8 cellular contexts compared by ENCODE assay signal in the genomic region with DNA sequence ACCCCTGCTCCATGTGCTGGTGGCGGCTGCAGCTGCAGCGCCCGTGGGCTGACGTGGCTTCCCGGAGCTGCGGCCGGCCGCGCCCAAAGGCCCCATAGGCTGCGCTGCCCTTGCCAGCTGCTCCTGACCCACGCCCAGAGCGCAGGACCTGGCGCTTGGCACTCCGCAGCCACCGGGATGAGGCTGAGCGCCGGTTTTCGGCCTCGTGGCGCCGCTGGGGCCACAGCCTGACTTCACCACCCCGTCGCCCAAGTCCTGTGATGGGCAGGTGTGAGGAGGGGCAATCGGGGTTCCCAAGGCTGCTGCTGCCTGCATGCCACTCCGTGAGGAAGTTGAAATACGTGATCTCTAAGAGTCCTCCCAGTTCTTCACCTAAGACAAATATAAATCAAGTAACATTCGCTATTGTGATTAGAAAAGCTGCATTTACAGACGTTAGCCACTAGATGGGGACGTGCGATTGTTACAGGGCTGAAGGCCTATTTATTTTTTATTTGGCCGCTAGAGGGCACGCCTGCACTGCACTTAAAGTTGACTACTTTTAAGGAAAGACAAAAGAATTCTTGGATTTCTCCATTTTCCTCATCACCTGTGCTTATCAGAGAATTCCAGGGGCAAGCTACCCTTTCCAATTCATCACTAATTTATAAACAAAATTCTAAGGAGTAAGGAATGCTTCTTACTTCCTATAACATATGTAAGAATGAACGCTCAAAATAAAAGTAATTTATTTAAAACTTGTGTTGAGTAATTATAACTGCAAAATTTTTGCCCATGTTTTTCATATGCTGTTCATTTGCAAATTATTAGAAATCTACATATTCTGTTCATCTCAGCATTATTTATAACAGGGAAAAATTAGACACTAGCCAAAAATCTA. TPM values are rescaled to one million over a fixed set of nuclear protein-coding genes. Genes with fewer than 3 reads are reported as not detected.
DNase-seq lines count a peak whose midpoint lies in the region; ATAC-seq and TF ChIP-seq lines count a peak whose summit lies in the region.
"Not testable (repeated sequence)": the region's sequence is repeated elsewhere in the genome, so short reads cannot be mapped to it uniquely, and the experiment has no call there.

No MANE protein-coding gene starts in this region.

- DNase-seq in AG20443 (ENCODE audit: low spot score) (peak; percentile 37), T follicular helper cell (ENCODE audit: low read depth) (peak; percentile 67), foreskin fibroblast (peak; percentile 59 to 85)
- peak; percentile 65 for DNase-seq in activated naive CD8-positive, alpha-beta T cell treated with anti-CD3 and anti-CD28 coated beads for 36 hours
- DNase-seq in stimulated activated CD4-positive, alpha-beta T cell treated with anti-CD3 and anti-CD28 coated beads, TNF-alpha, amount 100 ng/mL, for 1 hour (ENCODE audit: low read depth in 3 of 3, low spot score in 1 of 3) = peak; percentile 41 to 52 (median 46)

- not testable (repeated sequence) for H3K27me3 Mint-ChIP-seq in activated naive CD8-positive, alpha-beta T cell treated with anti-CD3 and anti-CD28 coated beads for 36 hours

- H3K9me3 Mint-ChIP-seq in activated naive CD8-positive, alpha-beta T cell treated with anti-CD3 and anti-CD28 coated beads for 36 hours = not testable (repeated sequence)

- H3K36me3 Mint-ChIP-seq in activated naive CD8-positive, alpha-beta T cell treated with anti-CD3 and anti-CD28 coated beads for 36 hours = not testable (repeated sequence)

- not testable (repeated sequence) for H3K4me1 ChIP-seq in mucosa of stomach (ENCODE audit: control insufficient read depth, insufficient read depth, low read length)

- H3K4me1 Mint-ChIP-seq in activated naive CD8-positive, alpha-beta T cell treated with anti-CD3 and anti-CD28 coated beads for 36 hours = not testable (repeated sequence)

- peak overlapping the region; percentile 93 for H3K9ac ChIP-seq in mucosa of stomach (ENCODE audit: low read length)

- peak overlapping the region; percentile 73 for H3K4me3 Mint-ChIP-seq in activated naive CD8-positive, alpha-beta T cell treated with anti-CD3 and anti-CD28 coated beads for 36 hours

- peak; percentile 79 for TF ChIP-seq CTCF in foreskin fibroblast (IDR thresholded peaks at IDR 0.05; ENCODE audit: low read depth, low read length)

- peak overlapping the region; percentile 84 for H3K27ac Mint-ChIP-seq in activated naive CD8-positive, alpha-beta T cell treated with anti-CD3 and anti-CD28 coated beads for 36 hours

- not testable (repeated sequence) for H3K36me3 ChIP-seq in mucosa of stomach (ENCODE audit: control insufficient read depth, insufficient read depth, low read length)

- H3K4me3 ChIP-seq in foreskin fibroblast (ENCODE audit: low read depth in 1 of 2, low read length in 2 of 2) (peak overlapping the region; percentile 62 to 67), mucosa of stomach (ENCODE audit: low read length) (peak overlapping the region; percentile 55)

- H3K9me3 ChIP-seq in mucosa of stomach (ENCODE audit: control insufficient read depth, low read length) = not testable (repeated sequence)

- ATAC-seq in GM19372 (IDR thresholded peaks at IDR 0.05; ENCODE audit: low read depth, unreplicated experiment) = peak; percentile 37
- peak; percentile 59 for ATAC-seq in HG03378 (IDR thresholded peaks at IDR 0.05; ENCODE audit: unreplicated experiment)

- H3K27me3 ChIP-seq in mucosa of stomach (ENCODE audit: control insufficient read depth, insufficient read depth, low read length) = not testable (repeated sequence)

RNA-seq across cellular contexts. Expression of gene ANKRD36B, which starts 1.1 kb away (rescaled TPM):
- total RNA-seq in activated naive CD8-positive, alpha-beta T cell treated with anti-CD3 and anti-CD28 coated beads for 36 hours = 10 to 100 TPM; 17.8 to 20.1 TPM

RNA-seq across cellular contexts. Expression of gene COX5B, which starts 55.1 kb away (rescaled TPM):
- 100 to 1,000 TPM; 214 to 225 TPM for total RNA-seq in activated naive CD8-positive, alpha-beta T cell treated with anti-CD3 and anti-CD28 coated beads for 36 hours

Comparison
In these comparisons a context has a peak if more than half of its experiments do, and no peak if none do; other contexts are left out.
1. Peak in every context shown above with its lines: DNase-seq, ATAC-seq and H3K4me3 ChIP-seq.